21 cellular contexts compared by ENCODE assay signal in the genomic region with DNA sequence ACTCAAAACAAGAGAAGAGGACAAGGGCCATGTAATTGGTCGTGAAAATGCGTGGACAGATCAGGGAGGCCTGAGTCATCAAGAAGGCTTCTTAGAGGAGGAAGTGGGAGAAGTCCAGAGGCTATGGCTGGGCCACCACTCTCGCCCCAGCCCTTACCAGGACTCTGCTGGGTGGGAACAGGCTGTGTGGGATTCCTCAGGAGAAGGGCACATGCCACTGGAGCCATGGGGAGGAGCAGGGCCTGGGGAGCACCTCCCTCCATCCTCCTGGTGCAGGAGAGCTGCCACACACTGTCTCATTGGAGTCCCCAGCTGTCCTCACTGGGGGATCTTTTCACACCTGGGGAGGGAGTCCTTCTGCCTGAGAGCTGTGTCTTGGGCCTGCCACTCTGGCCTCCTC. TPM values are rescaled to one million over a fixed set of nuclear protein-coding genes. Genes with fewer than 3 reads are reported as not detected.
DNase-seq lines count a peak whose midpoint lies in the region; TF ChIP-seq lines count a peak whose summit lies in the region.
"Had no signal": no experiment of that assay in that cellular context is flagged by ENCODE, and none has a peak within 500 bp of the region (broad histone marks: within the 10 kb centered on the region; RNA-seq: fewer than 3 reads in every experiment).

No MANE protein-coding gene starts in this region.

- no peaks in the 10 kb centered on the region for H3K79me2 ChIP-seq in mesendoderm (ENCODE audit: control insufficient read depth, insufficient read depth, low read length)

- H3K4me1 ChIP-seq in mesendoderm (ENCODE audit: control insufficient read depth, low read depth, low read length): peaks cover 15% of the 10 kb centered on the region

- no peak overlapping the region for H3K9ac ChIP-seq in mesendoderm (ENCODE audit: low read length)

- H3K4me1 Mint-ChIP-seq in progenitor cell of endocrine pancreas (ENCODE audit: low read depth): peaks cover 20% of the 10 kb centered on the region

- no peak overlapping the region for H3K56ac ChIP-seq in mesendoderm (ENCODE audit: low read length)

- no CpG with 5 or more reads among the region's 3 CpGs for WGBS in mesendoderm (ENCODE audit: extremely low coverage, insufficient coverage, low lambda C conversion rate)

- no peak overlapping the region for H3K27ac ChIP-seq in mesendoderm (ENCODE audit: low read depth, low read length)
- H3K27ac ChIP-seq in dorsolateral prefrontal cortex: no peak overlapping the region
- H3K27ac ChIP-seq: right atrium auricular region, SJSA1, transverse colon, VCaP had no signal

- H3K4me3 ChIP-seq in choroid plexus epithelial cell (ENCODE audit: low read depth, low read length) (no peak overlapping the region), mesendoderm (ENCODE audit: low read length) (no peak overlapping the region), dorsolateral prefrontal cortex (no peak overlapping the region), H7 (ENCODE audit: insufficient read depth, low read depth, low read length) (no peak overlapping the region)
- H3K4me3 ChIP-seq: right atrium auricular region, SJSA1, transverse colon had no signal

- no peaks in the 10 kb centered on the region for H3K36me3 Mint-ChIP-seq in progenitor cell of endocrine pancreas (ENCODE audit: insufficient read depth)
- H3K36me3 Mint-ChIP-seq: naive thymus-derived CD8-positive, alpha-beta T cell had no signal

- no peak overlapping the region for H3K18ac ChIP-seq in mesendoderm (ENCODE audit: low read length)

- H3K27me3 ChIP-seq in mesendoderm (ENCODE audit: insufficient read depth, low read length, poor library complexity) (no peaks in the 10 kb centered on the region), dorsolateral prefrontal cortex (peaks cover 0 to 5% (median 0%) of the 10 kb centered on the region in 45 donors), H7 (ENCODE audit: control insufficient read depth, insufficient read depth, low read length) (peaks cover 1% of the 10 kb centered on the region; the same call in 1 of the 2 replicates)
- H3K27me3 ChIP-seq: right atrium auricular region, SJSA1, transverse colon had no signal

- H4K5ac ChIP-seq in mesendoderm (ENCODE audit: low read length): no peak overlapping the region

- DNase-seq in EH (ENCODE audit: low read depth) (peak; percentile 79), NCI-H226 (peak; percentile 46), choroid plexus epithelial cell (ENCODE audit: low read depth) (peak; percentile 41), mesendoderm (peak; percentile 51), dorsolateral prefrontal cortex (no peak), H7 (no peak), progenitor cell of endocrine pancreas (ENCODE audit: low spot score, unreplicated experiment) (no peak), Ammon's horn (ENCODE audit: low spot score) (no peak)
- DNase-seq: activated CD8-positive, alpha-beta memory T cell treated with anti-CD3 and anti-CD28 coated beads, Interleukin-2, amount 10 ng/mL, durations not matched to agents 7 days and 5 days; activated naive CD4-positive, alpha-beta T cell; AML-193; DMS79; left ventricle myocardium superior; naive thymus-derived CD8-positive, alpha-beta T cell; NCI-H1436; NCI-H524 treated with DMSO at 0.1 percent for 48 hours; stimulated activated CD4-positive, alpha-beta T cell treated with anti-CD3 and anti-CD28 coated beads, Interleukin-4, amount 100 ng/mL, for 1 hour; transverse colon had no signal

- no peak overlapping the region for H2BK120ac ChIP-seq in mesendoderm (ENCODE audit: low read depth, low read length)

- H3K27me3 Mint-ChIP-seq in progenitor cell of endocrine pancreas: peaks cover 12% of the 10 kb centered on the region

- no peak overlapping the region for H4K8ac ChIP-seq in mesendoderm (ENCODE audit: low read depth, low read length)

- H2AK5ac ChIP-seq in mesendoderm (ENCODE audit: low read length): no peak overlapping the region

- no peak overlapping the region for H3K4me2 ChIP-seq in mesendoderm (ENCODE audit: low read length)

- no peaks in the 10 kb centered on the region for H3K9me3 Mint-ChIP-seq in progenitor cell of endocrine pancreas (ENCODE audit: low read depth)
- H3K9me3 Mint-ChIP-seq: naive thymus-derived CD8-positive, alpha-beta T cell had no signal

- no peak overlapping the region for H3K27ac Mint-ChIP-seq in progenitor cell of endocrine pancreas
- H3K27ac Mint-ChIP-seq: activated CD8-positive, alpha-beta memory T cell treated with anti-CD3 and anti-CD28 coated beads, Interleukin-2, amount 10 ng/mL, durations not matched to agents 7 days and 5 days; naive thymus-derived CD8-positive, alpha-beta T cell had no signal

- intact Hi-C loops in dorsolateral prefrontal cortex (cut with DNase I): no loop called here

- no peak overlapping the region for H3K4me3 Mint-ChIP-seq in progenitor cell of endocrine pancreas (ENCODE audit: low read depth)
- H3K4me3 Mint-ChIP-seq: activated CD8-positive, alpha-beta memory T cell treated with anti-CD3 and anti-CD28 coated beads, Interleukin-2, amount 10 ng/mL, durations not matched to agents 7 days and 5 days; naive thymus-derived CD8-positive, alpha-beta T cell had no signal

- TF ChIP-seq CTCF in choroid plexus epithelial cell (conservative IDR thresholded peaks at IDR 0.05; ENCODE audit: low read depth, low read length) (no peak), dorsolateral prefrontal cortex (IDR thresholded peaks at IDR 0.05 in 54 of 56, conservative IDR thresholded peaks at IDR 0.05 in 2 of 56; ENCODE audit: low read depth in 1 of 56, partially characterized antibody in 56 of 56) (no peak), progenitor cell of endocrine pancreas (IDR thresholded peaks at IDR 0.05; ENCODE audit: unreplicated experiment) (no peak)

- H3K23ac ChIP-seq in mesendoderm (ENCODE audit: low read length): no peak overlapping the region

- no peak overlapping the region for H3K4ac ChIP-seq in mesendoderm (ENCODE audit: low read depth, low read length)

- H2BK5ac ChIP-seq in mesendoderm (ENCODE audit: low read length): no peak overlapping the region

- H3K36me3 ChIP-seq in mesendoderm (ENCODE audit: control insufficient read depth, insufficient read depth, low read length) (no peaks in the 10 kb centered on the region), H7 (replicated peaks; ENCODE audit: control insufficient read depth, insufficient read depth, low read length) (no peaks in the 10 kb centered on the region)
- H3K36me3 ChIP-seq: right atrium auricular region, SJSA1, transverse colon had no signal

- H2BK15ac ChIP-seq in mesendoderm (replicated peaks; ENCODE audit: low read depth): no peak overlapping the region

- no peaks in the 10 kb centered on the region for H3K79me1 ChIP-seq in mesendoderm (ENCODE audit: low read length)

RNA-seq across cellular contexts. Expression of a gene that starts 9.4 kb away (rescaled TPM):
- 12.0 TPM for polyA plus RNA-seq in mesendoderm (2013, experiment 1 of 2)
- polyA plus RNA-seq in mesendoderm (2013, experiment 2 of 2): 11.6 TPM
- total RNA-seq in dorsolateral prefrontal cortex (10 to 100 TPM; 29.9 to 98.4 (median 61.4) TPM), progenitor cell of endocrine pancreas (26.6 and 30.5 TPM in 2 replicates)
- 11.1 and 13.5 TPM in 2 replicates for total RNA-seq in H7 (2014; rRNA removed; shearing (Covaris generic))

RNA-seq across cellular contexts. Expression of a gene that starts 20.0 kb away (rescaled TPM):
- polyA plus RNA-seq in mesendoderm (2013, experiment 1 of 2): 13.8 TPM
- polyA plus RNA-seq in mesendoderm (2013, experiment 2 of 2): 14.3 TPM
- total RNA-seq in dorsolateral prefrontal cortex (10 to 100 TPM; 11.4 to 24.4 (median 15.6) TPM), progenitor cell of endocrine pancreas (19.9 and 20.3 TPM in 2 replicates)
- 6.7 and 9.9 TPM in 2 replicates for total RNA-seq in H7 (2014; rRNA removed; shearing (Covaris generic))

Comparison
In these comparisons a context has a peak if more than half of its experiments do, and no peak if none do; other contexts are left out.
1. DNase-seq: peak in EH (single experiment), NCI-H226 (single experiment), choroid plexus epithelial cell (single experiment) and mesendoderm (single experiment); none in dorsolateral prefrontal cortex (0 of 10), H7 (single experiment), progenitor cell of endocrine pancreas (single experiment) and Ammon's horn (single experiment).